ENCODE assay signal across 27 cellular contexts in genomic region chr13:28229522-28229921, GRCh38.
"Had no signal": no experiment of that assay in that cellular context is flagged by ENCODE, and none has a peak within 500 bp of the region (broad histone marks: within the 10 kb centered on the region; RNA-seq: fewer than 3 reads in every experiment).

No MANE protein-coding gene starts in this region.

- H3K27ac ChIP-seq: coronary artery, heart right ventricle, neutrophil, ovary, psoas muscle, right atrium auricular region, stomach, suprapubic skin, uterus, VCaP had no signal

- H3K9me3 Mint-ChIP-seq: activated CD4-positive, alpha-beta T cell treated with anti-CD3 and anti-CD28 coated beads, Interleukin-2, amount 10 ng/mL, durations not matched to agents 7 days and 5 days; activated CD8-positive, alpha-beta T cell treated with anti-CD3 and anti-CD28 coated beads for 36 hours; activated naive CD8-positive, alpha-beta T cell treated with anti-CD3 and anti-CD28 coated beads for 36 hours; naive thymus-derived CD8-positive, alpha-beta T cell; T-helper 2 cell treated with Interferon-gamma antibody and Interleukin-4, amounts not matched to agents 5 μg/mL and 100 μg/mL, for 36 hours had no signal

- H3K4me1 ChIP-seq: heart right ventricle, psoas muscle, right atrium auricular region, stomach, suprapubic skin, uterus had no signal

- H3K4me1 Mint-ChIP-seq: activated CD4-positive, alpha-beta T cell treated with anti-CD3 and anti-CD28 coated beads, Interleukin-2, amount 10 ng/mL, durations not matched to agents 7 days and 5 days; activated CD8-positive, alpha-beta memory T cell treated with anti-CD3 and anti-CD28 coated beads, Interleukin-2, amount 10 ng/mL, durations not matched to agents 7 days and 5 days had no signal

- H3K4me3 ChIP-seq: coronary artery, heart right ventricle, lung, ovary, psoas muscle, right atrium auricular region, stomach, suprapubic skin, uterus had no signal

- H3K27me3 Mint-ChIP-seq: activated CD4-positive, alpha-beta T cell treated with anti-CD3 and anti-CD28 coated beads, Interleukin-2, amount 10 ng/mL, durations not matched to agents 7 days and 5 days; activated CD8-positive, alpha-beta memory T cell treated with anti-CD3 and anti-CD28 coated beads, Interleukin-2, amount 10 ng/mL, durations not matched to agents 7 days and 5 days; activated CD8-positive, alpha-beta T cell treated with anti-CD3 and anti-CD28 coated beads for 36 hours; activated naive CD8-positive, alpha-beta T cell treated with anti-CD3 and anti-CD28 coated beads for 36 hours; naive thymus-derived CD8-positive, alpha-beta T cell had no signal

- H3K27me3 ChIP-seq: heart right ventricle, neutrophil, ovary, right atrium auricular region, stomach, suprapubic skin, uterus had no signal

- H3K27ac Mint-ChIP-seq: activated CD4-positive, alpha-beta T cell treated with anti-CD3 and anti-CD28 coated beads, Interleukin-2, amount 10 ng/mL, durations not matched to agents 7 days and 5 days; activated CD8-positive, alpha-beta memory T cell treated with anti-CD3 and anti-CD28 coated beads, Interleukin-2, amount 10 ng/mL, durations not matched to agents 7 days and 5 days; activated CD8-positive, alpha-beta T cell treated with anti-CD3 and anti-CD28 coated beads for 36 hours; activated naive CD8-positive, alpha-beta T cell treated with anti-CD3 and anti-CD28 coated beads for 36 hours; T-helper 2 cell treated with Interferon-gamma antibody and Interleukin-4, amounts not matched to agents 5 μg/mL and 100 μg/mL, for 36 hours had no signal

- H3K36me3 ChIP-seq: ovary, right atrium auricular region, uterus had no signal

- H3K9me3 ChIP-seq: heart right ventricle, neutrophil, ovary, psoas muscle, right atrium auricular region, stomach, suprapubic skin, uterus had no signal

- H3K4me3 Mint-ChIP-seq: activated CD4-positive, alpha-beta T cell treated with anti-CD3 and anti-CD28 coated beads, Interleukin-2, amount 10 ng/mL, durations not matched to agents 7 days and 5 days; activated CD8-positive, alpha-beta memory T cell treated with anti-CD3 and anti-CD28 coated beads, Interleukin-2, amount 10 ng/mL, durations not matched to agents 7 days and 5 days; activated CD8-positive, alpha-beta T cell treated with anti-CD3 and anti-CD28 coated beads for 36 hours; activated naive CD8-positive, alpha-beta T cell treated with anti-CD3 and anti-CD28 coated beads for 36 hours; naive thymus-derived CD8-positive, alpha-beta T cell; T-helper 2 cell treated with Interferon-gamma antibody and Interleukin-4, amounts not matched to agents 5 μg/mL and 100 μg/mL, for 36 hours had no signal

- DNase-seq: activated CD4-positive, alpha-beta T cell treated with anti-CD3 and anti-CD28 coated beads, Interleukin-2, amount 10 ng/mL, durations not matched to agents 7 days and 5 days; activated CD4-positive, CD25-positive, alpha-beta regulatory T cell treated with anti-CD3 and anti-CD28 coated beads, Interleukin-2, amount 50 U/mL, for 72 hours; activated CD8-positive, alpha-beta memory T cell treated with anti-CD3 and anti-CD28 coated beads, Interleukin-2, amount 10 ng/mL, durations not matched to agents 7 days and 5 days; activated CD8-positive, alpha-beta T cell treated with anti-CD3 and anti-CD28 coated beads for 36 hours; activated gamma-delta T cell treated with Interleukin-2 at 50 U/mL for 16 hours; activated naive CD8-positive, alpha-beta T cell treated with anti-CD3 and anti-CD28 coated beads for 36 hours; activated T-cell treated with anti-CD3 and anti-CD28 coated beads for 4 hours; amniotic stem cell; cerebellar nuclear complex; foreskin fibroblast; heart right ventricle; naive thymus-derived CD8-positive, alpha-beta T cell; ovary; psoas muscle; stimulated activated CD4-positive, alpha-beta T cell treated with anti-CD3 and anti-CD28 coated beads, Interleukin-12 subunit alpha, Interleukin-12 subunit beta, amount 100 ng/mL, for 4 hours; stimulated activated CD4-positive, alpha-beta T cell treated with anti-CD3 and anti-CD28 coated beads, Interleukin-1b, Interleukin-23, amount 100 ng/mL, for 48 hours; stomach; trophoblast cell; uterus had no signal

- ATAC-seq: activated CD8-positive, alpha-beta memory T cell treated with anti-CD3 and anti-CD28 coated beads, Interleukin-2, amount 10 ng/mL, durations not matched to agents 7 days and 5 days; activated CD8-positive, alpha-beta T cell treated with anti-CD3 and anti-CD28 coated beads for 36 hours; heart right ventricle; left lobe of liver; naive thymus-derived CD8-positive, alpha-beta T cell; psoas muscle had no signal
